Comparison of ENCODE assay signal across 9 cellular contexts in genomic region chr1:182587666-182588438, GRCh38. TPM values are rescaled to one million over a fixed set of nuclear protein-coding genes. Genes with fewer than 3 reads are reported as not detected.
A peak's percentile ranks its signal among the peaks of the same experiment; 100 is the strongest.
DNase-seq lines count a peak whose midpoint lies in the region; ATAC-seq, FAIRE-seq and TF ChIP-seq lines count a peak whose summit lies in the region.
"Had no signal": no experiment of that assay in that cellular context is flagged by ENCODE, and none has a peak within 500 bp of the region (broad histone marks: within the 10 kb centered on the region; RNA-seq: fewer than 3 reads in every experiment).

No MANE protein-coding gene starts in this region.

- peak overlapping the region; percentile 86 to 91 for H3K9ac ChIP-seq in kidney (ENCODE audit: low read length in 2 of 2)

- TF ChIP-seq CTCF in activated B cell treated with CpG ODN at 0.5 μM for 24 hours (IDR thresholded peaks at IDR 0.05) (no peak), kidney (IDR thresholded peaks at IDR 0.05; ENCODE audit: borderline replicate concordance, extremely low read depth, insufficient read depth) (no peak), thoracic aorta (IDR thresholded peaks at IDR 0.05) (no peak)

- intact Hi-C loops in activated B cell treated with CpG ODN at 0.5 μM for 24 hours (cut with micrococcal nuclease) (loop anchor here (1.0 to 5.0 kb wide), 6 partner anchors 16 to 884 kb away; partner anchors contain the start of genes DHX9, RGS16 and SMG7), kidney (cut with DNase I) (no loop called here)

- H3K36me3 ChIP-seq in kidney (ENCODE audit: control insufficient read depth in 1 of 2, insufficient read depth in 2 of 2, low read length in 2 of 2) (no peaks in the 10 kb centered on the region), thoracic aorta (no peaks in the 10 kb centered on the region)

- no peaks in the 10 kb centered on the region for H3K9me3 Mint-ChIP-seq in activated CD4-positive, alpha-beta T cell treated with anti-CD3 and anti-CD28 coated beads, Interleukin-2, amount 10 ng/mL, durations not matched to agents 7 days and 5 days
- H3K9me3 Mint-ChIP-seq in activated B cell treated with CpG ODN at 0.5 μM for 24 hours: no peaks in the 10 kb centered on the region

- ATAC-seq in activated B cell treated with CpG ODN at 0.5 μM for 24 hours (ENCODE audit: low read depth) (no peak), thoracic aorta (ENCODE audit: insufficient number of reproducible peaks, low FRiP score, low read depth) (no peak), GM18505 (IDR thresholded peaks at IDR 0.05; ENCODE audit: unreplicated experiment) (no peak)

- FAIRE-seq in kidney (lab: Jason Lieb, UNC): no peak

- H3K4me1 ChIP-seq in kidney (ENCODE audit: control insufficient read depth in 1 of 2, insufficient read depth in 1 of 2, low read depth in 1 of 2, low read length in 2 of 2): peaks cover 7 to 10% of the 10 kb centered on the region in 2 donors
- H3K4me1 ChIP-seq in thoracic aorta (ENCODE audit: control insufficient read depth in 1 of 2, low read depth in 2 of 2): peaks cover 12 to 31% of the 10 kb centered on the region in 2 donors

- no peak overlapping the region for H3K27ac ChIP-seq in kidney (ENCODE audit: low read depth in 2 of 2, low read length in 2 of 2)
- H3K27ac ChIP-seq in thoracic aorta: no peak overlapping the region

- no peak for DNase-seq in activated CD4-positive, alpha-beta T cell treated with anti-CD3 and anti-CD28 coated beads, Interleukin-2, amount 10 ng/mL, durations not matched to agents 7 days and 5 days
- no peak for DNase-seq in activated CD4-positive, alpha-beta T cell treated with anti-CD3 and anti-CD28 coated beads, Interleukin-2, amount 50 U/mL, for 48 hours
- DNase-seq in activated B cell treated with CpG ODN at 0.5 μM for 24 hours (no peak), kidney (no peak), thoracic aorta (ENCODE audit: low spot score) (no peak), KBM-7 (no peak), cerebellar nuclear complex (lab: John Stamatoyannopoulos, UW) (no peak)

- peak overlapping the region; percentile 87 to 93 for H3K4me3 ChIP-seq in kidney (ENCODE audit: low read length in 2 of 2)
- H3K4me3 ChIP-seq in thoracic aorta: peak overlapping the region; percentile 82

- peak overlapping the region; percentile 91 for H3K4me3 Mint-ChIP-seq in activated CD4-positive, alpha-beta T cell treated with anti-CD3 and anti-CD28 coated beads, Interleukin-2, amount 10 ng/mL, durations not matched to agents 7 days and 5 days
- H3K4me3 Mint-ChIP-seq in activated B cell treated with CpG ODN at 0.5 μM for 24 hours: peak overlapping the region; percentile 92

- H3K27me3 ChIP-seq in thoracic aorta (replicated peaks; ENCODE audit: insufficient read depth): no peaks in the 10 kb centered on the region

- POLR2A ChIA-PET in activated CD4-positive, alpha-beta T cell treated with anti-CD3 and anti-CD28 coated beads, Interleukin-2, amount 10 ng/mL, durations not matched to agents 7 days and 5 days (lab: Charles Lee): interaction anchor here (1.2 kb wide), 1 partner anchor 11 kb away, joined by 3 read pairs; no protein-coding TSS in a partner anchor
- POLR2A ChIA-PET in activated B cell treated with CpG ODN at 0.5 μM for 24 hours (lab: Charles Lee): interaction anchor here (1.4 to 2.9 kb wide), 5 partner anchors 14 to 103 kb away, joined by 4 to 24 read pairs (median 8); partner anchors contain the start of gene RGS16

- CTCF ChIA-PET in activated CD4-positive, alpha-beta T cell treated with anti-CD3 and anti-CD28 coated beads, Interleukin-2, amount 10 ng/mL, durations not matched to agents 7 days and 5 days (lab: Charles Lee): interaction anchor here (0.7 to 4.4 kb wide), 7 partner anchors 12 to 503 kb away, joined by 3 to 24 read pairs (median 4); no protein-coding TSS in a partner anchor
- CTCF ChIA-PET in activated B cell treated with CpG ODN at 0.5 μM for 24 hours (lab: Charles Lee): interaction anchor here (0.7 to 2.2 kb wide), 8 partner anchors 10 to 197 kb away, joined by 3 to 8 read pairs (median 5); no protein-coding TSS in a partner anchor

- no peak for TF ChIP-seq POLR2A in GM18505 (IDR thresholded peaks at IDR 0.05; ENCODE audit: borderline replicate concordance, extremely low read depth, insufficient read depth, insufficient read length)

- H3K4me1 Mint-ChIP-seq in activated CD4-positive, alpha-beta T cell treated with anti-CD3 and anti-CD28 coated beads, Interleukin-2, amount 10 ng/mL, durations not matched to agents 7 days and 5 days: peaks cover 31% of the 10 kb centered on the region
- peaks cover 60% of the 10 kb centered on the region for H3K4me1 Mint-ChIP-seq in activated B cell treated with CpG ODN at 0.5 μM for 24 hours

- H3K36me3 Mint-ChIP-seq in activated CD4-positive, alpha-beta T cell treated with anti-CD3 and anti-CD28 coated beads, Interleukin-2, amount 10 ng/mL, durations not matched to agents 7 days and 5 days (ENCODE audit: low read depth): peaks cover 20% of the 10 kb centered on the region
- H3K36me3 Mint-ChIP-seq in activated B cell treated with CpG ODN at 0.5 μM for 24 hours (ENCODE audit: low read depth): peaks cover 46% of the 10 kb centered on the region

- H3K27ac Mint-ChIP-seq in activated CD4-positive, alpha-beta T cell treated with anti-CD3 and anti-CD28 coated beads, Interleukin-2, amount 10 ng/mL, durations not matched to agents 7 days and 5 days: peak overlapping the region; percentile 99
- H3K27ac Mint-ChIP-seq in activated B cell treated with CpG ODN at 0.5 μM for 24 hours: peak overlapping the region; percentile 96

- in situ Hi-C loops in KBM-7 (cut with MboI; ENCODE audit: low pct_unique_long_range_greater_than_20kb, low sequenced_read_pairs): no loop called here

- H3K9me3 ChIP-seq in kidney (ENCODE audit: control insufficient read depth in 1 of 2, low read length in 2 of 2): no peaks in the 10 kb centered on the region
- no peaks in the 10 kb centered on the region for H3K9me3 ChIP-seq in thoracic aorta

- H3K27me3 Mint-ChIP-seq in activated CD4-positive, alpha-beta T cell treated with anti-CD3 and anti-CD28 coated beads, Interleukin-2, amount 10 ng/mL, durations not matched to agents 7 days and 5 days: peaks cover 7% of the 10 kb centered on the region
- H3K27me3 Mint-ChIP-seq in activated B cell treated with CpG ODN at 0.5 μM for 24 hours: no peaks in the 10 kb centered on the region

RNA-seq across cellular contexts. Expression of gene RNASEL, which starts 1.2 kb away (rescaled TPM):
- 1 to 10 TPM; 6.7 to 7.3 TPM for total RNA-seq in activated CD4-positive, alpha-beta T cell treated with anti-CD3 and anti-CD28 coated beads, Interleukin-2, amount 10 ng/mL, durations not matched to agents 7 days and 5 days
- total RNA-seq in activated B cell treated with CpG ODN at 0.5 μM for 24 hours (10.0 and 11.1 TPM in 2 replicates), kidney (12.1 TPM), thoracic aorta (10 to 100 TPM in 1 of 2 donors, 1 to 10 TPM in 1; 5.9 to 11.2 TPM)
- polyA plus RNA-seq in kidney (ENCODE audit: insufficient read depth, low read depth, low replicate concordance): 6.0 TPM

RNA-seq across cellular contexts. Expression of gene RGS16, which starts 16.3 kb away (rescaled TPM):
- total RNA-seq in activated CD4-positive, alpha-beta T cell treated with anti-CD3 and anti-CD28 coated beads, Interleukin-2, amount 10 ng/mL, durations not matched to agents 7 days and 5 days: 1 to 10 TPM; 1.9 to 2.0 TPM
- total RNA-seq in activated B cell treated with CpG ODN at 0.5 μM for 24 hours (2.6 TPM in 2 replicates), kidney (4.2 TPM), thoracic aorta (10 to 100 TPM in 1 of 2 donors, 1 to 10 TPM in 1; 8.8 to 15.2 TPM)
- polyA plus RNA-seq in kidney (ENCODE audit: insufficient read depth, low read depth, low replicate concordance): 7.7 TPM
- total RNA-seq: renal cortical epithelial cell had no signal
